ENCODE assay signal across 1 cellular context in genomic region chr17:62101090-62101489, GRCh38.
TF ChIP-seq lines count a peak whose summit lies in the region.

No MANE protein-coding gene starts in this region.

TF ChIP-seq in GM23338, 12 proteins besides CTCF, POLR2A, EP300 and RAD21 (continued from another document):
- no peak for TF ChIP-seq ZNF462 (CRISPR knock-in tag; IDR thresholded peaks at IDR 0.05)
- no peak for TF ChIP-seq NANOG (IDR thresholded peaks at IDR 0.05; ENCODE audit: borderline replicate concordance)
- TF ChIP-seq ZNF114 (CRISPR knock-in tag; IDR thresholded peaks at IDR 0.05): no peak
- TF ChIP-seq ETS1 (IDR thresholded peaks at IDR 0.05): no peak
